ENCODE assay signal across 11 cellular contexts in the genomic region with DNA sequence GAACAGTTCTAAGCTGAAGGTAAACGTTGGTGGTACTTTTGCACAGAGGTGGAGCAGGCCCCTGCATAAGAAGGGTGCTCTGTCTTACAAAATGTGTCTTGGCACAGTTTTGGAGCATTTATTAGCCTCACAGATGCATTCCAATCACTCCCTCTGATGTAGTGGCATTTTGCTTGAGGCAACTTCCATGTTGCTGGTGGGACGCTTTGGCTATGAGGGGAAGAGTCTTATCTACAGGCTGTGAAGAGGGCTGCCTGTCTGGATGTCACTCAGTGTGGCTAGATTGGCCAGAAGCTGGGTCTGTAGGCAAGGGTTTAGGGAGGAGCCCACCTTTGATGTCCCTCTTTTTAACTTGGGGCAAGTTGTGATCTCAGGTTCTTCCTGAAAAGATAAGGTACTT. TPM values are rescaled to one million over a fixed set of nuclear protein-coding genes. Genes with fewer than 3 reads are reported as not detected.
DNase-seq lines count a peak whose midpoint lies in the region; ATAC-seq and TF ChIP-seq lines count a peak whose summit lies in the region.
"Had no signal": no experiment of that assay in that cellular context is flagged by ENCODE, and none has a peak within 500 bp of the region (broad histone marks: within the 10 kb centered on the region; RNA-seq: fewer than 3 reads in every experiment).

No MANE protein-coding gene starts in this region.

- H3K27ac ChIP-seq in SK-N-MC (peak overlapping the region; percentile 99), suprapubic skin (peak overlapping the region; percentile 72)
- H3K27ac ChIP-seq: foreskin keratinocyte had no signal

- H3K4me3 ChIP-seq in SK-N-MC (peak overlapping the region; percentile 91), suprapubic skin (no peak overlapping the region)
- H3K4me3 ChIP-seq: Peyer's patch had no signal

- peak overlapping the region in 1 of 2 donors; percentile 31 for H3K4me3 Mint-ChIP-seq in activated T-cell treated with anti-CD3 and anti-CD28 coated beads, Interleukin-2, amount 50 U/mL, for 72 hours
- no peak overlapping the region for H3K4me3 Mint-ChIP-seq in activated T-cell treated with anti-CD3 and anti-CD28 coated beads, Interleukin-2, amount 50 U/mL, for 24 hours

- H3K27me3 ChIP-seq in suprapubic skin: no peaks in the 10 kb centered on the region
- H3K27me3 ChIP-seq: foreskin keratinocyte, Peyer's patch had no signal

- peaks cover 4 to 23% of the 10 kb centered on the region in 2 donors for H3K36me3 Mint-ChIP-seq in activated T-cell treated with anti-CD3 and anti-CD28 coated beads, Interleukin-2, amount 50 U/mL, for 72 hours (ENCODE audit: insufficient read depth in 2 of 2)
- H3K36me3 Mint-ChIP-seq in activated T-cell treated with anti-CD3 and anti-CD28 coated beads, Interleukin-2, amount 50 U/mL, for 24 hours (ENCODE audit: low read depth): peaks cover 44% of the 10 kb centered on the region

- peaks cover 16% of the 10 kb centered on the region for H3K4me1 Mint-ChIP-seq in activated T-cell treated with anti-CD3 and anti-CD28 coated beads, Interleukin-2, amount 50 U/mL, for 72 hours (ENCODE audit: low read depth)
- peaks cover 20% of the 10 kb centered on the region for H3K4me1 Mint-ChIP-seq in activated T-cell treated with anti-CD3 and anti-CD28 coated beads, Interleukin-2, amount 50 U/mL, for 24 hours (ENCODE audit: low read depth)

- H3K4me1 ChIP-seq in suprapubic skin: peaks cover 76% of the 10 kb centered on the region

- ATAC-seq in activated T-cell treated with anti-CD3 and anti-CD28 coated beads, Interleukin-2, amount 50 U/mL, for 72 hours (replicated peaks in 1 of 2): no peak
- no peak for ATAC-seq in GM21515 (IDR thresholded peaks at IDR 0.05; ENCODE audit: unreplicated experiment)
- ATAC-seq in HG03520 (IDR thresholded peaks at IDR 0.05; ENCODE audit: unreplicated experiment): no peak
- ATAC-seq: left lobe of liver had no signal

- DNase-seq in activated T-cell treated with anti-CD3 and anti-CD28 coated beads, Interleukin-2, amount 50 U/mL, for 72 hours: no peak
- DNase-seq in activated T-cell treated with anti-CD3 and anti-CD28 coated beads, Interleukin-2, amount 50 U/mL, for 24 hours: no peak
- DNase-seq in SK-N-MC (ENCODE audit: low read depth, low spot score) (peak; percentile 82), islet precursor cell (peak; percentile 79), suprapubic skin (ENCODE audit: low spot score in 2 of 2) (no peak)
- DNase-seq in effector CD4-positive, alpha-beta T cell: no peak
- DNase-seq: foreskin keratinocyte had no signal

- TF ChIP-seq CTCF in suprapubic skin (IDR thresholded peaks at IDR 0.05): no peak

- H3K9me3 ChIP-seq in SK-N-MC (ENCODE audit: low read depth, low read length): no peaks in the 10 kb centered on the region
- H3K9me3 ChIP-seq in suprapubic skin: no peaks in the 10 kb centered on the region
- H3K9me3 ChIP-seq: Peyer's patch had no signal

- no peaks in the 10 kb centered on the region for H3K9me3 Mint-ChIP-seq in activated T-cell treated with anti-CD3 and anti-CD28 coated beads, Interleukin-2, amount 50 U/mL, for 72 hours
- H3K9me3 Mint-ChIP-seq in activated T-cell treated with anti-CD3 and anti-CD28 coated beads, Interleukin-2, amount 50 U/mL, for 24 hours: no peaks in the 10 kb centered on the region

- WGBS in suprapubic skin: 28% methylated on average over 2 of the region's 2 CpGs

- H3K9ac ChIP-seq in SK-N-MC (ENCODE audit: insufficient read length): peak overlapping the region; percentile 84

- TF ChIP-seq EP300 in suprapubic skin (IDR thresholded peaks at IDR 0.05): no peak

- TF ChIP-seq POLR2A in suprapubic skin (IDR thresholded peaks at IDR 0.05): no peak

- H3K36me3 ChIP-seq in SK-N-MC (ENCODE audit: insufficient read depth, low read length) (peaks cover 16% of the 10 kb centered on the region), suprapubic skin (no peaks in the 10 kb centered on the region)
- H3K36me3 ChIP-seq: Peyer's patch had no signal

- no peaks in the 10 kb centered on the region for H3K27me3 Mint-ChIP-seq in activated T-cell treated with anti-CD3 and anti-CD28 coated beads, Interleukin-2, amount 50 U/mL, for 72 hours (ENCODE audit: low read depth)
- H3K27me3 Mint-ChIP-seq in activated T-cell treated with anti-CD3 and anti-CD28 coated beads, Interleukin-2, amount 50 U/mL, for 24 hours: no peaks in the 10 kb centered on the region

- H3K27ac Mint-ChIP-seq in activated T-cell treated with anti-CD3 and anti-CD28 coated beads, Interleukin-2, amount 50 U/mL, for 72 hours: peak overlapping the region; percentile 40
- no peak overlapping the region for H3K27ac Mint-ChIP-seq in activated T-cell treated with anti-CD3 and anti-CD28 coated beads, Interleukin-2, amount 50 U/mL, for 24 hours

RNA-seq across cellular contexts. Expression of gene RARA, which starts 2.6 kb away (rescaled TPM):
- 10 to 100 TPM; 33.4 to 45.2 TPM for total RNA-seq in activated T-cell treated with anti-CD3 and anti-CD28 coated beads, Interleukin-2, amount 50 U/mL, for 72 hours
- 10 to 100 TPM; 19.4 to 32.1 (median 28.3) TPM for total RNA-seq in suprapubic skin

RNA-seq across cellular contexts. Expression of gene CDC6, which starts 18.7 kb away (rescaled TPM):
- 10 to 100 TPM; 86.2 to 92.6 TPM for total RNA-seq in activated T-cell treated with anti-CD3 and anti-CD28 coated beads, Interleukin-2, amount 50 U/mL, for 72 hours
- total RNA-seq in suprapubic skin: 1 to 10 TPM; 2.7 to 5.3 (median 3.3) TPM

RNA-seq across cellular contexts. Expression of gene GJD3, which starts 58.1 kb away (rescaled TPM):
- not detected for total RNA-seq in activated T-cell treated with anti-CD3 and anti-CD28 coated beads, Interleukin-2, amount 50 U/mL, for 72 hours
- 1 to 10 TPM in 1 of 4 donors, not detected in 3; 2.1 TPM for total RNA-seq in suprapubic skin
- total RNA-seq: foreskin keratinocyte had no signal

Comparison
In these comparisons a context has a peak if more than half of its experiments do, and no peak if none do; other contexts are left out.
1. DNase-seq: peak in SK-N-MC (single experiment) and islet precursor cell (single experiment); none in activated T-cell treated with anti-CD3 and anti-CD28 coated beads, Interleukin-2, amount 50 U/mL, for 72 hours (0 of 2), activated T-cell treated with anti-CD3 and anti-CD28 coated beads, Interleukin-2, amount 50 U/mL, for 24 hours (single experiment), suprapubic skin (0 of 2) and effector CD4-positive, alpha-beta T cell (single experiment).
2. RNA of gene CDC6, which starts 18.7 kb away (total RNA-seq): 86.2 to 92.6 TPM in activated T-cell treated with anti-CD3 and anti-CD28 coated beads, Interleukin-2, amount 50 U/mL, for 72 hours; 2.7 to 5.3 TPM in suprapubic skin; every median in the first group is over 10 times any median in the second.